Comparison of ENCODE assay signal across 27 cellular contexts in the genomic region with DNA sequence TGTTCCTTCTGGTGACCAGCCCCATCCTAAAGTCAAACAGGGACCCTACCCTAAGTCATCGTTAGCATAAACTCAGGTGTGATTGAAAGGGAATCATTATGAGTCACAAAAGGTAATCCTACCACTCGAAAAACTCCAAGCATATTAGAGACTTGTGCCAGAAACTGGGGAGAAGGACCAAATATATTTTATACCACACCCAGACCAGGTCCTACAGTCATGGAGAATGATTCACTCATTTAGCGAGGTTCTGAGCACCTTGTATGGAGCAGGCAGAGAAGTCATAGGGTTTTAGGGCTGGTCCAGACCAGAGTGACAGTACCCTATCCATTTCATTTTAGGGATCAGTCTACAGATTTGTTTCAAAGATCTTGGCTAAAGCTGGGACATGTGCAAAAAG.
DNase-seq lines count a peak whose midpoint lies in the region; ATAC-seq, FAIRE-seq and TF ChIP-seq lines count a peak whose summit lies in the region.
"Had no signal": no experiment of that assay in that cellular context is flagged by ENCODE, and none has a peak within 500 bp of the region (broad histone marks: within the 10 kb centered on the region; RNA-seq: fewer than 3 reads in every experiment).

No MANE protein-coding gene starts in this region.

- H3K4me3 ChIP-seq in RWPE2 (ENCODE audit: severe bottlenecking) (no peak overlapping the region), bronchial epithelial cell (ENCODE audit: low read depth, low read length) (no peak overlapping the region)
- H3K4me3 ChIP-seq: BLaER1, GM12878 had no signal

- DNase-seq in RWPE2 (ENCODE audit: low spot score) (no peak), bronchial epithelial cell (ENCODE audit: low read depth) (peak; percentile 62), left colon (no peak), NCI-H1436 (lab: John Stamatoyannopoulos, UW) (no peak), iPS-NIHi11 (ENCODE audit: low spot score) (no peak)
- DNase-seq: 8988T; ACHN; BE2C; C1 segment of cervical spinal cord; CD4-positive, alpha-beta memory T cell; CD4-positive, CD25-positive, alpha-beta regulatory T cell; CD8-positive, alpha-beta memory T cell; COR-L47; DMS 273 treated with DMSO at 0.1 percent for 48 hours; DMS153; DMS53; DMS79; DND-41; EL; GDM1 had no signal

- no peaks in the 10 kb centered on the region for H3K36me3 ChIP-seq in RWPE2 (ENCODE audit: low read depth)
- no peaks in the 10 kb centered on the region for H3K36me3 ChIP-seq in bronchial epithelial cell (ENCODE audit: control insufficient read depth, insufficient read depth, low read length)
- H3K36me3 ChIP-seq: BE2C, BLaER1 had no signal

- no peak for FAIRE-seq in bronchial epithelial cell (lab: Jason Lieb, UNC)
- FAIRE-seq: A204.1, GM12878, GM12892, GM18507, GM19239 had no signal

- intact Hi-C loops in left colon (cut with DNase I, micrococcal nuclease): no loop called here

- H3K27ac ChIP-seq in RWPE2 (ENCODE audit: poor library complexity, severe bottlenecking): no peak overlapping the region
- H3K27ac ChIP-seq: BLaER1 had no signal

- no peaks in the 10 kb centered on the region for H3K9me3 ChIP-seq in RWPE2 (ENCODE audit: severe bottlenecking)
- H3K9me3 ChIP-seq: BE2C, BLaER1 had no signal

- H3K4me1 ChIP-seq in RWPE2 (ENCODE audit: insufficient read depth, poor library complexity, severe bottlenecking): no peaks in the 10 kb centered on the region
- H3K4me1 ChIP-seq: BE2C, BLaER1 had no signal

- H3K27me3 ChIP-seq in RWPE2 (ENCODE audit: insufficient read depth, poor library complexity, severe bottlenecking): no peaks in the 10 kb centered on the region
- peaks cover 9% of the 10 kb centered on the region for H3K27me3 ChIP-seq in bronchial epithelial cell (ENCODE audit: control insufficient read depth, insufficient read depth, low read length)
- H3K27me3 ChIP-seq: BE2C, BLaER1 had no signal

- TF ChIP-seq CTCF in RWPE2 (IDR thresholded peaks at IDR 0.05; ENCODE audit: poor library complexity, severe bottlenecking): no peak
- no peak for TF ChIP-seq CTCF in bronchial epithelial cell (IDR thresholded peaks at IDR 0.05; ENCODE audit: insufficient read depth, low read length, severe bottlenecking)

- peak; percentile 46; the same call in 2 of the 3 replicates for ATAC-seq in RWPE2 (ENCODE audit: low read depth)
- ATAC-seq in esophagus mucosa: peak; percentile 85
- no peak for ATAC-seq in left colon
- ATAC-seq: GM12878 had no signal
